ENCODE assay signal across 14 cellular contexts in genomic region chr18:23384778-23385736, GRCh38.
DNase-seq lines count a peak whose midpoint lies in the region; ATAC-seq and TF ChIP-seq lines count a peak whose summit lies in the region.
"Had no signal": no experiment of that assay in that cellular context is flagged by ENCODE, and none has a peak within 500 bp of the region (broad histone marks: within the 10 kb centered on the region; RNA-seq: fewer than 3 reads in every experiment).

No MANE protein-coding gene starts in this region.

- peak; percentile 62 for ATAC-seq in HG02870 (IDR thresholded peaks at IDR 0.05; ENCODE audit: unreplicated experiment)
- no peak for ATAC-seq in activated B cell treated with CpG ODN at 0.5 μM for 24 hours (ENCODE audit: low read depth)
- ATAC-seq in stimulated activated naive B cell treated with anti-CD40 and anti-IgM and Interleukin-4, amounts not matched to agents 10 μg/mL and 1 μg/mL and 100 μg/mL, for 72 hours (replicated peaks) = peak in 1 of 2 donors; percentile 45

- intact Hi-C loops in activated B cell treated with CpG ODN at 0.5 μM for 24 hours (cut with micrococcal nuclease) = no loop called here

- H3K27ac Mint-ChIP-seq in activated naive CD4-positive, alpha-beta T cell treated with anti-CD3 and anti-CD28 coated beads, Interleukin-2, amount 10 ng/mL, durations not matched to agents 7 days and 5 days = peak overlapping the region; percentile 70
- peak overlapping the region; percentile 36 for H3K27ac Mint-ChIP-seq in activated B cell treated with CpG ODN at 0.5 μM for 24 hours
- H3K27ac Mint-ChIP-seq in stimulated activated naive B cell treated with anti-CD40 and anti-IgM and Interleukin-4, amounts not matched to agents 10 μg/mL and 1 μg/mL and 100 μg/mL, for 72 hours = peak overlapping the region; percentile 47

- no peaks in the 10 kb centered on the region for H3K9me3 Mint-ChIP-seq in activated naive CD4-positive, alpha-beta T cell treated with anti-CD3 and anti-CD28 coated beads, Interleukin-2, amount 10 ng/mL, durations not matched to agents 7 days and 5 days
- H3K9me3 Mint-ChIP-seq in activated B cell treated with CpG ODN at 0.5 μM for 24 hours = no peaks in the 10 kb centered on the region
- H3K9me3 Mint-ChIP-seq in stimulated activated naive B cell treated with anti-CD40 and anti-IgM and Interleukin-4, amounts not matched to agents 10 μg/mL and 1 μg/mL and 100 μg/mL, for 72 hours = no peaks in the 10 kb centered on the region

- H3K36me3 Mint-ChIP-seq in activated naive CD4-positive, alpha-beta T cell treated with anti-CD3 and anti-CD28 coated beads, Interleukin-2, amount 10 ng/mL, durations not matched to agents 7 days and 5 days = peaks cover 4% of the 10 kb centered on the region
- peaks cover 15% of the 10 kb centered on the region for H3K36me3 Mint-ChIP-seq in activated B cell treated with CpG ODN at 0.5 μM for 24 hours (ENCODE audit: low read depth)
- peaks cover 19 to 31% of the 10 kb centered on the region in 2 donors for H3K36me3 Mint-ChIP-seq in stimulated activated naive B cell treated with anti-CD40 and anti-IgM and Interleukin-4, amounts not matched to agents 10 μg/mL and 1 μg/mL and 100 μg/mL, for 72 hours

- CTCF ChIA-PET in activated naive CD4-positive, alpha-beta T cell treated with anti-CD3 and anti-CD28 coated beads, Interleukin-2, amount 10 ng/mL, durations not matched to agents 7 days and 5 days (lab: Charles Lee) = no interaction called here
- CTCF ChIA-PET in activated B cell treated with CpG ODN at 0.5 μM for 24 hours (lab: Charles Lee) = interaction anchor here (0.8 kb wide), 1 partner anchor 767 kb away, joined by 3 read pairs; no protein-coding TSS in a partner anchor
- CTCF ChIA-PET in HEK293T (lab: Yijun Ruan, JAX) = interaction anchor here (0.7 kb wide), 1 partner anchor 53 kb away, joined by 7 read pairs; no protein-coding TSS in a partner anchor
- CTCF ChIA-PET in RWPE1 (lab: Yijun Ruan, JAX) = no interaction called here

- no peaks in the 10 kb centered on the region for H3K27me3 Mint-ChIP-seq in activated naive CD4-positive, alpha-beta T cell treated with anti-CD3 and anti-CD28 coated beads, Interleukin-2, amount 10 ng/mL, durations not matched to agents 7 days and 5 days
- no peaks in the 10 kb centered on the region for H3K27me3 Mint-ChIP-seq in activated B cell treated with CpG ODN at 0.5 μM for 24 hours
- no peaks in the 10 kb centered on the region for H3K27me3 Mint-ChIP-seq in stimulated activated naive B cell treated with anti-CD40 and anti-IgM and Interleukin-4, amounts not matched to agents 10 μg/mL and 1 μg/mL and 100 μg/mL, for 72 hours

- peaks cover 37% of the 10 kb centered on the region for H3K4me1 Mint-ChIP-seq in activated naive CD4-positive, alpha-beta T cell treated with anti-CD3 and anti-CD28 coated beads, Interleukin-2, amount 10 ng/mL, durations not matched to agents 7 days and 5 days
- peaks cover 18% of the 10 kb centered on the region for H3K4me1 Mint-ChIP-seq in activated B cell treated with CpG ODN at 0.5 μM for 24 hours
- peaks cover 10 to 15% of the 10 kb centered on the region in 2 donors for H3K4me1 Mint-ChIP-seq in stimulated activated naive B cell treated with anti-CD40 and anti-IgM and Interleukin-4, amounts not matched to agents 10 μg/mL and 1 μg/mL and 100 μg/mL, for 72 hours

- peak; percentile 32 for DNase-seq in activated naive CD4-positive, alpha-beta T cell treated with anti-CD3 and anti-CD28 coated beads, Interleukin-2, amount 10 ng/mL, durations not matched to agents 7 days and 5 days
- no peak for DNase-seq in activated naive CD4-positive, alpha-beta T cell treated with Interleukin-2 at 50 U/mL for 16 hours
- no peak for DNase-seq in activated B cell treated with CpG ODN at 0.5 μM for 24 hours
- no peak for DNase-seq in stimulated activated naive B cell treated with anti-CD40 and anti-IgM and Interleukin-4, amounts not matched to agents 10 μg/mL and 1 μg/mL and 100 μg/mL, for 72 hours
- no peak for DNase-seq in HEK293T (ENCODE audit: extremely low spot score)
- no peak for DNase-seq in NCI-H2081 treated with DMSO at 0.1 percent for 48 hours (lab: John Stamatoyannopoulos, UW)
- DNase-seq in RWPE1 (ENCODE audit: low spot score) = no peak
- DNase-seq: effector CD8-positive, alpha-beta T cell; glutamatergic neuron; HCEC 1CT; mammary epithelial cell; MV-4-11; NCI-H524 treated with DMSO at 0.1 percent for 48 hours had no signal

- no peak for TF ChIP-seq CTCF in activated B cell treated with CpG ODN at 0.5 μM for 24 hours (IDR thresholded peaks at IDR 0.05)
- no peak for TF ChIP-seq CTCF in RWPE1 (conservative IDR thresholded peaks at IDR 0.05; ENCODE audit: low read depth)

- no peak overlapping the region for H3K27ac ChIP-seq in RWPE1

- no peak overlapping the region for H3K4me3 Mint-ChIP-seq in activated naive CD4-positive, alpha-beta T cell treated with anti-CD3 and anti-CD28 coated beads, Interleukin-2, amount 10 ng/mL, durations not matched to agents 7 days and 5 days
- peak overlapping the region; percentile 24 for H3K4me3 Mint-ChIP-seq in activated B cell treated with CpG ODN at 0.5 μM for 24 hours
- H3K4me3 Mint-ChIP-seq in stimulated activated naive B cell treated with anti-CD40 and anti-IgM and Interleukin-4, amounts not matched to agents 10 μg/mL and 1 μg/mL and 100 μg/mL, for 72 hours = peak overlapping the region in 1 of 2 donors; percentile 1

- POLR2A ChIA-PET in activated B cell treated with CpG ODN at 0.5 μM for 24 hours (lab: Charles Lee) = interaction anchor here (1.5 kb wide), 1 partner anchor 251 kb away, joined by 5 read pairs; no protein-coding TSS in a partner anchor
- POLR2A ChIA-PET in HEK293T (lab: Yijun Ruan, JAX) = no interaction called here
- POLR2A ChIA-PET in RWPE1 (lab: Yijun Ruan, JAX; ENCODE audit: low non-redundant PET) = no interaction called here

TF ChIP-seq in HEK293T, 16 proteins besides CTCF, POLR2A, EP300 and RAD21:
- TF ChIP-seq FOXA1 (IDR thresholded peaks at IDR 0.05) = no peak
TF ChIP-seq in HEK293T: peak in this region for 0.

Comparison
In these comparisons a context has a peak if more than half of its experiments do, and no peak if none do; other contexts are left out.
1. CTCF ChIA-PET loops: an anchor here in activated B cell treated with CpG ODN at 0.5 μM for 24 hours (0.8 kb wide) and HEK293T (0.7 kb wide); none called in activated naive CD4-positive, alpha-beta T cell treated with anti-CD3 and anti-CD28 coated beads, Interleukin-2, amount 10 ng/mL, durations not matched to agents 7 days and 5 days and RWPE1.